Comparison of ENCODE assay signal across 1 cellular context in the genomic region with DNA sequence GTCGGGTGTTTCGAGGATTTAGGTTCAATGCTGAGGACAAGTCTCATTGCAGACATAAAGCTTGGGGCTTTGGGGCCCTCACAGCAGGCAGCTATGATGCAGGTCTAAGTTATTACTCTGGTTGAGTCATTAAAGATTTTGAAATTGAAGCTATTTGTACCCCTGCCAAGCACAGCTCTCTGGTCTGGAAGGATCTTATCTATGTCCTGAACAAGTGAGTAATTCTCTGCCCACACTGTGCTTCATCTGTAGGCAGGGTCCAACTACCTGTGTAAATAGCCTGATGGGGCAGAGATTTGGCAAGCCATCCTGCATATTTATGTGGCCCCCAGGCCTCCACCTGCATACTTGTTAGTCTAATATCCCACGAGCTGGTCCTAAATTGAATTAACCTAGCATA.
TF ChIP-seq lines count a peak whose summit lies in the region.

No MANE protein-coding gene starts in this region.

TF ChIP-seq in endothelial cell of umbilical vein, 7 proteins besides CTCF, POLR2A, EP300 and RAD21:
- peak; percentile 89 for TF ChIP-seq GATA2 (IDR thresholded peaks at IDR 0.05; ENCODE audit: insufficient read depth, insufficient read length, low read depth, low read length)
- TF ChIP-seq EZH2 (IDR thresholded peaks at IDR 0.05; ENCODE audit: borderline replicate concordance, low read depth, low read length, severe bottlenecking): no peak
- TF ChIP-seq MYC (IDR thresholded peaks at IDR 0.05; ENCODE audit: low read depth, low read length): no peak
- no peak for TF ChIP-seq POLR2AphosphoS5 (IDR thresholded peaks at IDR 0.05; ENCODE audit: insufficient read depth, low read depth, low read length)
